ENCODE assay signal across 27 cellular contexts in genomic region chr3:104297617-104298016, GRCh38.
"Had no signal": no experiment of that assay in that cellular context is flagged by ENCODE, and none has a peak within 500 bp of the region (broad histone marks: within the 10 kb centered on the region; RNA-seq: fewer than 3 reads in every experiment).

No MANE protein-coding gene starts in this region.

- H3K27me3 ChIP-seq: ascending aorta, breast epithelium, dorsolateral prefrontal cortex, esophagus squamous epithelium, heart left ventricle had no signal

- H3K27me3 Mint-ChIP-seq: activated CD4-positive, alpha-beta T cell treated with anti-CD3 and anti-CD28 coated beads for 36 hours; activated CD4-positive, alpha-beta T cell treated with anti-CD3 and anti-CD28 coated beads, Interleukin-2, amount 10 ng/mL, durations not matched to agents 24 days and 14 days; activated naive CD4-positive, alpha-beta T cell treated with anti-CD3 and anti-CD28 coated beads, Interleukin-2, amount 10 ng/mL, durations not matched to agents 7 days and 5 days; activated naive CD8-positive, alpha-beta T cell treated with anti-CD3 and anti-CD28 coated beads, Interleukin-2, amount 10 ng/mL, durations not matched to agents 7 days and 5 days; activated T-cell treated with anti-CD3 and anti-CD28 coated beads, Interleukin-2, amount 50 U/mL, for 24 hours; brain; central memory CD8-positive, alpha-beta T cell; dendritic cell treated with granulocyte-macrophage colony-stimulating factor and Interleukin-4, amounts not matched to agents 40 ng/mL and 50 ng/mL, for 4 days; effector memory CD8-positive, alpha-beta T cell had no signal

- H3K36me3 ChIP-seq: ascending aorta, breast epithelium, esophagus squamous epithelium, heart left ventricle had no signal

- H3K36me3 Mint-ChIP-seq: activated CD4-positive, alpha-beta memory T cell treated with anti-CD3 and anti-CD28 coated beads for 36 hours; activated naive CD4-positive, alpha-beta T cell treated with anti-CD3 and anti-CD28 coated beads, Interleukin-2, amount 10 ng/mL, durations not matched to agents 7 days and 5 days; activated naive CD4-positive, alpha-beta T cell treated with anti-CD3 and anti-CD28 coated beads, Interleukin-2, amount 50 U/mL, for 72 hours; activated naive CD8-positive, alpha-beta T cell treated with anti-CD3 and anti-CD28 coated beads, Interleukin-2, amount 10 ng/mL, durations not matched to agents 7 days and 5 days; brain had no signal

- H3K4me3 ChIP-seq: ascending aorta, breast epithelium, coronary artery, dorsolateral prefrontal cortex, esophagus squamous epithelium, heart left ventricle had no signal

- H3K4me3 Mint-ChIP-seq: activated CD4-positive, alpha-beta memory T cell treated with anti-CD3 and anti-CD28 coated beads for 36 hours; activated CD4-positive, alpha-beta T cell treated with anti-CD3 and anti-CD28 coated beads for 36 hours; activated CD4-positive, alpha-beta T cell treated with anti-CD3 and anti-CD28 coated beads, Interleukin-2, amount 10 ng/mL, durations not matched to agents 24 days and 14 days; activated naive CD4-positive, alpha-beta T cell treated with anti-CD3 and anti-CD28 coated beads, Interleukin-2, amount 10 ng/mL, durations not matched to agents 7 days and 5 days; activated naive CD8-positive, alpha-beta T cell treated with anti-CD3 and anti-CD28 coated beads, Interleukin-2, amount 10 ng/mL, durations not matched to agents 7 days and 5 days; activated T-cell treated with anti-CD3 and anti-CD28 coated beads, Interleukin-2, amount 50 U/mL, for 24 hours; activated T-cell treated with anti-CD3 and anti-CD28 coated beads, Interleukin-2, amount 50 U/mL, for 72 hours; brain; central memory CD8-positive, alpha-beta T cell; dendritic cell treated with granulocyte-macrophage colony-stimulating factor and Interleukin-4, amounts not matched to agents 40 ng/mL and 50 ng/mL, for 4 days; effector memory CD8-positive, alpha-beta T cell had no signal

- H3K4me1 Mint-ChIP-seq: activated CD4-positive, alpha-beta T cell treated with anti-CD3 and anti-CD28 coated beads for 36 hours; activated CD4-positive, alpha-beta T cell treated with anti-CD3 and anti-CD28 coated beads, Interleukin-2, amount 10 ng/mL, durations not matched to agents 24 days and 14 days; activated naive CD4-positive, alpha-beta T cell treated with anti-CD3 and anti-CD28 coated beads, Interleukin-2, amount 10 ng/mL, durations not matched to agents 7 days and 5 days; activated naive CD8-positive, alpha-beta T cell treated with anti-CD3 and anti-CD28 coated beads, Interleukin-2, amount 10 ng/mL, durations not matched to agents 7 days and 5 days; brain had no signal

- DNase-seq: activated CD4-positive, alpha-beta memory T cell treated with anti-CD3 and anti-CD28 coated beads for 36 hours; activated CD4-positive, alpha-beta T cell treated with anti-CD3 and anti-CD28 coated beads for 36 hours; activated CD4-positive, alpha-beta T cell treated with anti-CD3 and anti-CD28 coated beads, Interleukin-2, amount 10 ng/mL, durations not matched to agents 24 days and 14 days; activated CD4-positive, CD25-positive, alpha-beta regulatory T cell; activated CD4-positive, CD25-positive, alpha-beta regulatory T cell treated with anti-CD3 and anti-CD28 coated beads, Interleukin-2, amount 50 U/mL, for 72 hours; activated CD8-positive, alpha-beta memory T cell treated with anti-CD3 and anti-CD28 coated beads, Interleukin-2, amount 50 U/mL, for 48 hours; activated gamma-delta T cell; activated naive CD4-positive, alpha-beta T cell; activated naive CD4-positive, alpha-beta T cell treated with anti-CD3 and anti-CD28 coated beads, Interleukin-2, amount 10 ng/mL, durations not matched to agents 7 days and 5 days; activated naive CD8-positive, alpha-beta T cell treated with anti-CD3 and anti-CD28 coated beads, Interleukin-2, amount 10 ng/mL, durations not matched to agents 7 days and 5 days; activated T-cell treated with anti-CD3 and anti-CD28 coated beads for 4 hours; activated T-cell treated with anti-CD3 and anti-CD28 coated beads, Interleukin-2, amount 50 U/mL, for 24 hours; activated T-cell treated with anti-CD3 and anti-CD28 coated beads, Interleukin-2, amount 50 U/mL, for 72 hours; dorsolateral prefrontal cortex; effector CD4-positive, alpha-beta T cell; effector memory CD8-positive, alpha-beta T cell; esophagus squamous epithelium; heart left ventricle; T-helper 2 cell had no signal

- H3K9me3 Mint-ChIP-seq: activated CD4-positive, alpha-beta memory T cell treated with anti-CD3 and anti-CD28 coated beads for 36 hours; activated CD4-positive, alpha-beta T cell treated with anti-CD3 and anti-CD28 coated beads, Interleukin-2, amount 10 ng/mL, durations not matched to agents 24 days and 14 days; activated naive CD4-positive, alpha-beta T cell treated with anti-CD3 and anti-CD28 coated beads, Interleukin-2, amount 10 ng/mL, durations not matched to agents 7 days and 5 days; activated naive CD4-positive, alpha-beta T cell treated with anti-CD3 and anti-CD28 coated beads, Interleukin-2, amount 50 U/mL, for 72 hours; activated naive CD8-positive, alpha-beta T cell treated with anti-CD3 and anti-CD28 coated beads, Interleukin-2, amount 10 ng/mL, durations not matched to agents 7 days and 5 days; activated T-cell treated with anti-CD3 and anti-CD28 coated beads, Interleukin-2, amount 50 U/mL, for 24 hours; activated T-cell treated with anti-CD3 and anti-CD28 coated beads, Interleukin-2, amount 50 U/mL, for 72 hours; central memory CD8-positive, alpha-beta T cell; effector memory CD8-positive, alpha-beta T cell had no signal

- H3K9me3 ChIP-seq: ascending aorta, breast epithelium, esophagus squamous epithelium, heart left ventricle had no signal

- H3K27ac ChIP-seq: ascending aorta, breast epithelium, coronary artery, dorsolateral prefrontal cortex, epithelial cell of prostate, esophagus squamous epithelium, heart left ventricle had no signal

- ATAC-seq: activated CD4-positive, alpha-beta T cell treated with anti-CD3 and anti-CD28 coated beads for 36 hours; activated naive CD4-positive, alpha-beta T cell treated with anti-CD3 and anti-CD28 coated beads, Interleukin-2, amount 50 U/mL, for 72 hours; activated T-cell treated with anti-CD3 and anti-CD28 coated beads, Interleukin-2, amount 50 U/mL, for 72 hours; effector memory CD8-positive, alpha-beta T cell; heart left ventricle had no signal

- H3K4me1 ChIP-seq: ascending aorta, breast epithelium, esophagus squamous epithelium, heart left ventricle had no signal

- H3K27ac Mint-ChIP-seq: activated CD4-positive, alpha-beta memory T cell treated with anti-CD3 and anti-CD28 coated beads for 36 hours; activated CD4-positive, alpha-beta T cell treated with anti-CD3 and anti-CD28 coated beads for 36 hours; activated CD4-positive, alpha-beta T cell treated with anti-CD3 and anti-CD28 coated beads, Interleukin-2, amount 10 ng/mL, durations not matched to agents 24 days and 14 days; activated naive CD4-positive, alpha-beta T cell treated with anti-CD3 and anti-CD28 coated beads, Interleukin-2, amount 10 ng/mL, durations not matched to agents 7 days and 5 days; activated naive CD4-positive, alpha-beta T cell treated with anti-CD3 and anti-CD28 coated beads, Interleukin-2, amount 50 U/mL, for 72 hours; activated naive CD8-positive, alpha-beta T cell treated with anti-CD3 and anti-CD28 coated beads, Interleukin-2, amount 10 ng/mL, durations not matched to agents 7 days and 5 days; activated T-cell treated with anti-CD3 and anti-CD28 coated beads, Interleukin-2, amount 50 U/mL, for 24 hours; activated T-cell treated with anti-CD3 and anti-CD28 coated beads, Interleukin-2, amount 50 U/mL, for 72 hours; brain; dendritic cell treated with granulocyte-macrophage colony-stimulating factor and Interleukin-4, amounts not matched to agents 40 ng/mL and 50 ng/mL, for 4 days; effector memory CD8-positive, alpha-beta T cell had no signal
